In genomic region chr10:67884842-67885680, GRCh38 we compare ENCODE assay signal across 8 cellular contexts. TPM values are rescaled to one million over a fixed set of nuclear protein-coding genes. Genes with fewer than 3 reads are reported as not detected.
DNase-seq lines count a peak whose midpoint lies in the region; ATAC-seq and TF ChIP-seq lines count a peak whose summit lies in the region.

No MANE protein-coding gene starts in this region.

- H3K4me1 ChIP-seq in PC-3 (ENCODE audit: insufficient read depth, low read length) (peaks cover 16% of the 10 kb centered on the region), esophagus (ENCODE audit: control insufficient read depth in 2 of 2, insufficient read depth in 2 of 2, low read length in 1 of 2) (no peaks in the 10 kb centered on the region), mucosa of rectum (ENCODE audit: control insufficient read depth in 2 of 2, insufficient read depth in 2 of 2, low read length in 2 of 2) (peaks cover 2 to 9% of the 10 kb centered on the region in 2 donors)

- no peaks in the 10 kb centered on the region for H3K9me2 ChIP-seq in PC-3 (replicated peaks; ENCODE audit: low read length)

- H3K9ac ChIP-seq in PC-3 (ENCODE audit: low read length) (peak overlapping the region; percentile 75), mucosa of rectum (ENCODE audit: low read depth in 1 of 2, low read length in 2 of 2) (peak overlapping the region; percentile 55 to 65)

- peaks cover 44% of the 10 kb centered on the region for H3K36me3 Mint-ChIP-seq in activated T-cell treated with anti-CD3 and anti-CD28 coated beads, Interleukin-2, amount 50 U/mL, for 24 hours (ENCODE audit: low read depth)

- H3K27me3 Mint-ChIP-seq in activated T-cell treated with anti-CD3 and anti-CD28 coated beads, Interleukin-2, amount 50 U/mL, for 24 hours: no peaks in the 10 kb centered on the region

- peaks cover 29% of the 10 kb centered on the region for H3K36me3 ChIP-seq in PC-3 (ENCODE audit: low read depth, low read length)
- peaks cover 0 to 5% of the 10 kb centered on the region in 2 donors for H3K36me3 ChIP-seq in esophagus (ENCODE audit: control insufficient read depth in 2 of 2, insufficient read depth in 2 of 2, low read length in 1 of 2)
- H3K36me3 ChIP-seq in mucosa of rectum (ENCODE audit: control insufficient read depth in 2 of 2, insufficient read depth in 2 of 2, low read length in 2 of 2): peaks cover 22 to 26% of the 10 kb centered on the region in 2 donors

- peak overlapping the region; percentile 82 for H3K4me2 ChIP-seq in PC-3 (ENCODE audit: low read length)

- TF ChIP-seq CTCF in PC-3 (conservative IDR thresholded peaks at IDR 0.05; ENCODE audit: low read depth, low read length): no peak

- H2AFZ ChIP-seq in PC-3 (ENCODE audit: low read length): peak overlapping the region; percentile 43; the same call in 1 of the 2 replicates

- POLR2A ChIA-PET in PC-3 (lab: Charles Lee; ENCODE audit: unreplicated experiment): interaction anchor here (0.6 to 0.8 kb wide), 4 partner anchors 8 to 96 kb away, joined by 6 to 9 read pairs (median 6); no protein-coding TSS in a partner anchor

- H3K27me3 ChIP-seq in PC-3 (ENCODE audit: low read length) (no peaks in the 10 kb centered on the region), esophagus (ENCODE audit: control insufficient read depth in 1 of 2, insufficient read depth in 2 of 2, low read length in 2 of 2) (no peaks in the 10 kb centered on the region), mucosa of rectum (ENCODE audit: control insufficient read depth in 2 of 2, insufficient read depth in 2 of 2, low read length in 2 of 2) (no peaks in the 10 kb centered on the region)

- BruUV-seq in PC-3 (replicated peaks; lab: Mats Ljungman, UMichigan): no TSS peak

- H3K4me1 Mint-ChIP-seq in activated T-cell treated with anti-CD3 and anti-CD28 coated beads, Interleukin-2, amount 50 U/mL, for 24 hours (ENCODE audit: low read depth): peaks cover 35% of the 10 kb centered on the region

- H3K79me2 ChIP-seq in PC-3 (ENCODE audit: low read length): peaks cover 45% of the 10 kb centered on the region

- in situ Hi-C loops in Caki2 (cut with HindIII; ENCODE audit: low pct_unique_long_range_greater_than_20kb, low sequenced_read_pairs): no loop called here

- intact Hi-C loops in PC-3 (cut with micrococcal nuclease): loop anchor here (1.0 to 10.0 kb wide), 8 partner anchors 30 to 450 kb away; partner anchors contain the start of genes CTNNA3, HERC4, HNRNPH3 and PBLD

- peaks cover 38% of the 10 kb centered on the region for H4K20me1 ChIP-seq in PC-3 (ENCODE audit: low read length)

- H3K27ac ChIP-seq in PC-3 (ENCODE audit: low read length) (peak overlapping the region; percentile 43), esophagus (ENCODE audit: low read depth in 2 of 2, low read length in 1 of 2) (peak overlapping the region; percentile 96 to 97), mucosa of rectum (ENCODE audit: low read depth in 2 of 2, low read length in 2 of 2) (peak overlapping the region; percentile 88 to 91)

- CTCF ChIA-PET in PC-3 (lab: Charles Lee): interaction anchor here (0.7 to 1.1 kb wide), 3 partner anchors 30 to 97 kb away, joined by 3 to 7 read pairs (median 4); no protein-coding TSS in a partner anchor

- 0% methylated on average over 66 to 73 of the region's 73 CpGs for WGBS in esophagus, 2 donors

- H3K4me3 ChIP-seq in PC-3 (ENCODE audit: low read length) (peak overlapping the region; percentile 75), esophagus (ENCODE audit: low read depth in 1 of 2, low read length in 2 of 2) (peak overlapping the region; percentile 71 to 85), mucosa of rectum (ENCODE audit: low read length in 2 of 2) (peak overlapping the region; percentile 80 to 94)

- H3F3A ChIP-seq in PC-3 (ENCODE audit: low read length, unreplicated experiment): no peaks in the 10 kb centered on the region

- H3K9me3 ChIP-seq in PC-3 (ENCODE audit: low read length): no peaks in the 10 kb centered on the region
- H3K9me3 ChIP-seq in esophagus (ENCODE audit: control insufficient read depth in 2 of 2, insufficient read depth in 1 of 2, low read depth in 1 of 2, low read length in 1 of 2): no peaks in the 10 kb centered on the region
- H3K9me3 ChIP-seq in mucosa of rectum (ENCODE audit: control insufficient read depth in 2 of 2, low read length in 2 of 2): no peaks in the 10 kb centered on the region

- peak; percentile 59 for ATAC-seq in GM21423 (IDR thresholded peaks at IDR 0.05; ENCODE audit: unreplicated experiment)
- ATAC-seq in PC-3: peak; percentile 70

- peak overlapping the region; percentile 94 for H3K4me3 Mint-ChIP-seq in activated T-cell treated with anti-CD3 and anti-CD28 coated beads, Interleukin-2, amount 50 U/mL, for 24 hours

- DNase-seq in Caki2 (ENCODE audit: low read depth): peak; percentile 88
- peak in 70 of 76 experiments; percentile 9 to 70 (median 51) for DNase-seq in HUDEP-2 (lab: John Stamatoyannopoulos, UW; ENCODE audit: unreplicated experiment in 76 of 76)
- peak; percentile 80 for DNase-seq in PC-3
- peak; percentile 86 for DNase-seq in activated T-cell treated with anti-CD3 and anti-CD28 coated beads, Interleukin-2, amount 50 U/mL, for 24 hours
- DNase-seq in stimulated activated CD8-positive, alpha-beta memory T cell treated with anti-CD3 and anti-CD28 coated beads, Interleukin-4, amount 100 ng/mL, for 24 hours (ENCODE audit: low read depth): peak; percentile 68

- H3K9me3 Mint-ChIP-seq in activated T-cell treated with anti-CD3 and anti-CD28 coated beads, Interleukin-2, amount 50 U/mL, for 24 hours: no peaks in the 10 kb centered on the region

- H3K27ac Mint-ChIP-seq in activated T-cell treated with anti-CD3 and anti-CD28 coated beads, Interleukin-2, amount 50 U/mL, for 24 hours: peak overlapping the region; percentile 90

RNA-seq across cellular contexts. Expression of gene SIRT1, which starts 0.6 kb away (rescaled TPM):
- 6.6 and 7.7 TPM in 2 replicates for total RNA-seq in Caki2 (2014; rRNA removed; shearing (Covaris generic); ENCODE audit: low replicate concordance)
- 20.4 and 20.8 TPM in 2 replicates for total RNA-seq in PC-3 (2014; rRNA removed)
- 1 to 10 TPM; 5.6 to 6.5 TPM for polyA plus RNA-seq in esophagus

RNA-seq across cellular contexts. Expression of gene DNAJC12, which starts 47.1 kb away (rescaled TPM):
- total RNA-seq in Caki2 (2014; rRNA removed; shearing (Covaris generic); ENCODE audit: low replicate concordance): 0.17 and 5.5 TPM in 2 replicates
- total RNA-seq in PC-3 (2014; rRNA removed): 14.2 and 15.5 TPM in 2 replicates
- under 1 TPM; 0.59 to 0.75 TPM for polyA plus RNA-seq in esophagus

Comparison
In these comparisons a context has a peak if more than half of its experiments do, and no peak if none do; other contexts are left out.
1. Peak in every context shown above with its lines: DNase-seq, ATAC-seq, H3K4me3 ChIP-seq and H3K27ac ChIP-seq.
2. H3K27ac ChIP-seq: peak in every context shown above with its lines; median percentile 96 in esophagus; 90 in mucosa of rectum; 43 in PC-3.